In the genomic region with DNA sequence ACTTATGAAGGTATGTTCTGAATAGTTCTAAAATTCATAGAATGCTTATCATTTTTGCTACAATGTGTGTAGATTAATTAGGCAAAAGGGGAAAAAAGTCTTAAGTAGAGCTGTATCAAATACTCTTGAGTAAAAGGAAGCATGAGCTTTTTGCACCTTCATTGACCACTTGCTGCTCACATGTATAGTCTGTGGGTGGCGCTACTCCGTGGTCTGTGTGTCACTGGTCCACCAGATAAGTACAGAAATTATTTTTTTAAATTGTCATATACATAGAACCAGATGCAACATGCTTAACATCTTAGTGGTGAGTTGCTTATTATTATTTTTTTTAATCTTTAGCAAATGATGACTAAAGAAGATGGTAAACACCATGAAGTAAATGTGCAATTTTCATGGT, we compare ENCODE assay signal across 1 cellular context.
TF ChIP-seq lines count a peak whose summit lies in the region.

No MANE protein-coding gene starts in this region.

TF ChIP-seq in WTC11, 78 proteins besides CTCF, POLR2A, EP300 and RAD21 (continued from another document):
- TF ChIP-seq, protein P1, sequence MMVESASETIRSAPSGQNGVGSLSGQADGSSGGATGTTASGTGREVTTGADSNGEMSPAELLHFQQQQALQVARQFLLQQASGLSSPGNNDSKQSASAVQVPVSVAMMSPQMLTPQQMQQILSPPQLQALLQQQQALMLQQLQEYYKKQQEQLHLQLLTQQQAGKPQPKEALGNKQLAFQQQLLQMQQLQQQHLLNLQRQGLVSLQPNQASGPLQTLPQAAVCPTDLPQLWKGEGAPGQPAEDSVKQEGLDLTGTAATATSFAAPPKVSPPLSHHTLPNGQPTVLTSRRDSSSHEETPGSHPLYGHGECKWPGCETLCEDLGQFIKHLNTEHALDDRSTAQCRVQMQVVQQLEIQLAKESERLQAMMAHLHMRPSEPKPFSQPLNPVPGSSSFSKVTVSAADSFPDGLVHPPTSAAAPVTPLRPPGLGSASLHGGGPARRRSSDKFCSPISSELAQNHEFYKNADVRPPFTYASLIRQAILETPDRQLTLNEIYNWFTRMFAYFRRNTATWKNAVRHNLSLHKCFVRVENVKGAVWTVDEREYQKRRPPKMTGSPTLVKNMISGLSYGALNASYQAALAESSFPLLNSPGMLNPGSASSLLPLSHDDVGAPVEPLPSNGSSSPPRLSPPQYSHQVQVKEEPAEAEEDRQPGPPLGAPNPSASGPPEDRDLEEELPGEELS (CRISPR knock-in tag; IDR thresholded peaks at IDR 0.05): no peak
- TF ChIP-seq MYBL2 (CRISPR knock-in tag; IDR thresholded peaks at IDR 0.05): no peak
- TF ChIP-seq GRHL2 (CRISPR knock-in tag; IDR thresholded peaks at IDR 0.05; ENCODE audit: insufficient replicate concordance, severe bottlenecking): no peak
- TF ChIP-seq TEAD4 (CRISPR knock-in tag; IDR thresholded peaks at IDR 0.05): no peak
- TF ChIP-seq, protein P2, sequence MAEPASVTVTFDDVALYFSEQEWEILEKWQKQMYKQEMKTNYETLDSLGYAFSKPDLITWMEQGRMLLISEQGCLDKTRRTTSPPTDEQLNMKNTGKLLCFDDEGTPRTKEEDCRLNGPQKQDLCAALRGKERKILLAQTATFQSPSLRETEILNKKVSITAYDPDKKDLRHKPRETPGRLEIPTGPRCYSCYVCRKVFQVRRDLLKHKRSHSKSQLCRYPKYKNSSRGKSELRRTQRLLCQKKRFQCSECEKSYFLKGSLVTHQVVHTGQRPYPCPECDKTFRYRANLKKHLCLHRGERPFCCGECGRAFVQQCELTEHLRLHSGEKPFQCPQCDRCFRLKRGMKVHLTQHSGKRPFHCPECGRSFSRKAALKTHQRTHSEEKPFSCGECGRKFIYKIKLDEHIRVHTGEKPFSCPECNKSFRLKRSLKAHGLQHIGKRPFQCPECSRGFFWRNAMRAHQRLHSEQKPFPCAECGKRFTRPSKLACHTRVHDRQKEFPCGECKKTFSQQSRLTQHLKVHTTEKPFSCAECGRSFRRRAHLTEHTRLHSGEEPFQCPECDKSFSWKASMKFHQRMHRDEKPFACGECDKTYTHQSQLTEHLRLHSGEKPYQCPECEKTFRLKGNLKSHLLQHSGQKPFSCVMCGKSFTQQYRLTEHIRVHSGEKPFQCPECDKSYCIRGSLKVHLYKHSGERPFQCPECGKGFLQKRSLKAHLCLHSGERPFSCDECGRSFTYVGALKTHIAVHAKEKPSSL (CRISPR knock-in tag; conservative IDR thresholded peaks at IDR 0.05): no peak
- TF ChIP-seq TEAD1 (CRISPR knock-in tag; IDR thresholded peaks at IDR 0.05): no peak
- TF ChIP-seq CREB1 (CRISPR knock-in tag; IDR thresholded peaks at IDR 0.05): no peak
- TF ChIP-seq, protein P3, sequence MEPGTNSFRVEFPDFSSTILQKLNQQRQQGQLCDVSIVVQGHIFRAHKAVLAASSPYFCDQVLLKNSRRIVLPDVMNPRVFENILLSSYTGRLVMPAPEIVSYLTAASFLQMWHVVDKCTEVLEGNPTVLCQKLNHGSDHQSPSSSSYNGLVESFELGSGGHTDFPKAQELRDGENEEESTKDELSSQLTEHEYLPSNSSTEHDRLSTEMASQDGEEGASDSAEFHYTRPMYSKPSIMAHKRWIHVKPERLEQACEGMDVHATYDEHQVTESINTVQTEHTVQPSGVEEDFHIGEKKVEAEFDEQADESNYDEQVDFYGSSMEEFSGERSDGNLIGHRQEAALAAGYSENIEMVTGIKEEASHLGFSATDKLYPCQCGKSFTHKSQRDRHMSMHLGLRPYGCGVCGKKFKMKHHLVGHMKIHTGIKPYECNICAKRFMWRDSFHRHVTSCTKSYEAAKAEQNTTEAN (CRISPR knock-in tag; IDR thresholded peaks at IDR 0.05): no peak
- TF ChIP-seq, protein P4, sequence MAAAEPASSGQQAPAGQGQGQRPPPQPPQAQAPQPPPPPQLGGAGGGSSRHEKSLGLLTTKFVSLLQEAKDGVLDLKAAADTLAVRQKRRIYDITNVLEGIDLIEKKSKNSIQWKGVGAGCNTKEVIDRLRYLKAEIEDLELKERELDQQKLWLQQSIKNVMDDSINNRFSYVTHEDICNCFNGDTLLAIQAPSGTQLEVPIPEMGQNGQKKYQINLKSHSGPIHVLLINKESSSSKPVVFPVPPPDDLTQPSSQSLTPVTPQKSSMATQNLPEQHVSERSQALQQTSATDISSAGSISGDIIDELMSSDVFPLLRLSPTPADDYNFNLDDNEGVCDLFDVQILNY (CRISPR knock-in tag; IDR thresholded peaks at IDR 0.05): no peak
- TF ChIP-seq, protein P5, sequence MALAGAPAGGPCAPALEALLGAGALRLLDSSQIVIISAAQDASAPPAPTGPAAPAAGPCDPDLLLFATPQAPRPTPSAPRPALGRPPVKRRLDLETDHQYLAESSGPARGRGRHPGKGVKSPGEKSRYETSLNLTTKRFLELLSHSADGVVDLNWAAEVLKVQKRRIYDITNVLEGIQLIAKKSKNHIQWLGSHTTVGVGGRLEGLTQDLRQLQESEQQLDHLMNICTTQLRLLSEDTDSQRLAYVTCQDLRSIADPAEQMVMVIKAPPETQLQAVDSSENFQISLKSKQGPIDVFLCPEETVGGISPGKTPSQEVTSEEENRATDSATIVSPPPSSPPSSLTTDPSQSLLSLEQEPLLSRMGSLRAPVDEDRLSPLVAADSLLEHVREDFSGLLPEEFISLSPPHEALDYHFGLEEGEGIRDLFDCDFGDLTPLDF (CRISPR knock-in tag; IDR thresholded peaks at IDR 0.05): no peak
- TF ChIP-seq GABPB1 (CRISPR knock-in tag; IDR thresholded peaks at IDR 0.05): no peak
- TF ChIP-seq PRRX2 (CRISPR knock-in tag; IDR thresholded peaks at IDR 0.05): no peak
- TF ChIP-seq ZNF121 (CRISPR knock-in tag; IDR thresholded peaks at IDR 0.05): no peak
- TF ChIP-seq, protein P6, sequence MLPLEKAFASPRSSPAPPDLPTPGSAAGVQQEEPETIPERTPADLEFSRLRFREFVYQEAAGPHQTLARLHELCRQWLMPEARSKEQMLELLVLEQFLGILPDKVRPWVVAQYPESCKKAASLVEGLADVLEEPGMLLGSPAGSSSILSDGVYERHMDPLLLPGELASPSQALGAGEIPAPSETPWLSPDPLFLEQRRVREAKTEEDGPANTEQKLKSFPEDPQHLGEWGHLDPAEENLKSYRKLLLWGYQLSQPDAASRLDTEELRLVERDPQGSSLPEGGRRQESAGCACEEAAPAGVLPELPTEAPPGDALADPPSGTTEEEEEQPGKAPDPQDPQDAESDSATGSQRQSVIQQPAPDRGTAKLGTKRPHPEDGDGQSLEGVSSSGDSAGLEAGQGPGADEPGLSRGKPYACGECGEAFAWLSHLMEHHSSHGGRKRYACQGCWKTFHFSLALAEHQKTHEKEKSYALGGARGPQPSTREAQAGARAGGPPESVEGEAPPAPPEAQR (CRISPR knock-in tag; IDR thresholded peaks at IDR 0.05): no peak
- TF ChIP-seq, protein P7, sequence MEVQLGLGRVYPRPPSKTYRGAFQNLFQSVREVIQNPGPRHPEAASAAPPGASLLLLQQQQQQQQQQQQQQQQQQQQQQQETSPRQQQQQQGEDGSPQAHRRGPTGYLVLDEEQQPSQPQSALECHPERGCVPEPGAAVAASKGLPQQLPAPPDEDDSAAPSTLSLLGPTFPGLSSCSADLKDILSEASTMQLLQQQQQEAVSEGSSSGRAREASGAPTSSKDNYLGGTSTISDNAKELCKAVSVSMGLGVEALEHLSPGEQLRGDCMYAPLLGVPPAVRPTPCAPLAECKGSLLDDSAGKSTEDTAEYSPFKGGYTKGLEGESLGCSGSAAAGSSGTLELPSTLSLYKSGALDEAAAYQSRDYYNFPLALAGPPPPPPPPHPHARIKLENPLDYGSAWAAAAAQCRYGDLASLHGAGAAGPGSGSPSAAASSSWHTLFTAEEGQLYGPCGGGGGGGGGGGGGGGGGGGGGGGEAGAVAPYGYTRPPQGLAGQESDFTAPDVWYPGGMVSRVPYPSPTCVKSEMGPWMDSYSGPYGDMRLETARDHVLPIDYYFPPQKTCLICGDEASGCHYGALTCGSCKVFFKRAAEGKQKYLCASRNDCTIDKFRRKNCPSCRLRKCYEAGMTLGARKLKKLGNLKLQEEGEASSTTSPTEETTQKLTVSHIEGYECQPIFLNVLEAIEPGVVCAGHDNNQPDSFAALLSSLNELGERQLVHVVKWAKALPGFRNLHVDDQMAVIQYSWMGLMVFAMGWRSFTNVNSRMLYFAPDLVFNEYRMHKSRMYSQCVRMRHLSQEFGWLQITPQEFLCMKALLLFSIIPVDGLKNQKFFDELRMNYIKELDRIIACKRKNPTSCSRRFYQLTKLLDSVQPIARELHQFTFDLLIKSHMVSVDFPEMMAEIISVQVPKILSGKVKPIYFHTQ (CRISPR knock-in tag; IDR thresholded peaks at IDR 0.05): no peak
- TF ChIP-seq OVOL2 (CRISPR knock-in tag; IDR thresholded peaks at IDR 0.05; ENCODE audit: borderline replicate concordance): no peak
